Comparison of ENCODE assay signal across 22 cellular contexts in the genomic region with DNA sequence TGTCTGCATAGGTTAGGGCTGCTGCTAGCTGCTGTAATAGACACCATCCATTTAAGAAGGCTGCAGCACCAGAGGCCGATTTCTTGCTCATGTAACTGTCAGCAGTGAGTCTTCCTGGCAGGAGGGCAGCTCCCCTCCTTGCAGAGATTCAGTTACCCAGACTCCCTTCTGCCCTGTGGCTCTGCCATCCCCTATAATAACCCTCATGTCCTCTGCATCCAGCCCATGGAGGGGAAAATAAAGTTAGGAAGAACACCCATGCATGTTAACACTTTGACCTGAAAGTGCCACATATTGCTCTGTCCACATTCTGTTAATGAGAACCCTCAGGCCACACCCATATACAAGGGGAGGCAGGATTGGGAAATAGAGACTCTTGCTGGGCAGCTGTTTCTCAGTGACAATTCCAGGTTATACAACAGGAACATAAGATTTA. TPM values are rescaled to one million over a fixed set of nuclear protein-coding genes. Genes with fewer than 3 reads are reported as not detected.
DNase-seq lines count a peak whose midpoint lies in the region; ATAC-seq and TF ChIP-seq lines count a peak whose summit lies in the region.
"Had no signal": no experiment of that assay in that cellular context is flagged by ENCODE, and none has a peak within 500 bp of the region (broad histone marks: within the 10 kb centered on the region; RNA-seq: fewer than 3 reads in every experiment).

No MANE protein-coding gene starts in this region.

- peaks cover 21% of the 10 kb centered on the region for H3K36me3 Mint-ChIP-seq in MCF 10A (ENCODE audit: insufficient read depth, unreplicated experiment)
- peaks cover under 1% of the 10 kb centered on the region for H3K36me3 Mint-ChIP-seq in activated T-cell treated with anti-CD3 and anti-CD28 coated beads, Interleukin-2, amount 50 U/mL, for 4 hours (ENCODE audit: insufficient read depth)

- peaks cover 4% of the 10 kb centered on the region for H3K4me1 Mint-ChIP-seq in MCF 10A (ENCODE audit: insufficient read depth, unreplicated experiment)
- H3K4me1 Mint-ChIP-seq in activated T-cell treated with anti-CD3 and anti-CD28 coated beads, Interleukin-2, amount 50 U/mL, for 4 hours (ENCODE audit: low read depth): no peaks in the 10 kb centered on the region
- H3K4me1 Mint-ChIP-seq: activated naive CD8-positive, alpha-beta T cell treated with anti-CD3 and anti-CD28 coated beads, Interleukin-2, amount 50 U/mL, for 24 hours; memory B cell had no signal

- POLR2A ChIA-PET in MCF 10A (lab: Yijun Ruan, JAX): interaction anchor here (0.6 to 2.6 kb wide), 4 partner anchors 12 to 1670 kb away, joined by 3 to 8 read pairs (median 3); no protein-coding TSS in a partner anchor

- CTCF ChIA-PET in MCF 10A (lab: Yijun Ruan, JAX): interaction anchor here (1.4 kb wide), 1 partner anchor 133 kb away, joined by 3 read pairs; no protein-coding TSS in a partner anchor

- TF ChIP-seq CTCF in MCF 10A (IDR thresholded peaks at IDR 0.05; ENCODE audit: unreplicated experiment): no peak
- TF ChIP-seq CTCF in breast epithelium (IDR thresholded peaks at IDR 0.05): no peak
- no peak for TF ChIP-seq CTCF in lower lobe of right lung (IDR thresholded peaks at IDR 0.05)

- H3K27me3 ChIP-seq in breast epithelium (no peaks in the 10 kb centered on the region), SJCRH30 (no peaks in the 10 kb centered on the region), lower lobe of right lung (ENCODE audit: low read depth) (no peaks in the 10 kb centered on the region)

- DNase-seq in MCF 10A (ENCODE audit: unreplicated experiment) (peak; percentile 18), breast epithelium (ENCODE audit: low spot score in 2 of 2) (no peak), SJCRH30 (peak; percentile 33 to 57), lower lobe of right lung (no peak), DMS79 treated with DMSO at 0.1 percent for 48 hours (lab: John Stamatoyannopoulos, UW) (no peak), DMS153 treated with DMSO at 0.1 percent for 48 hours (lab: John Stamatoyannopoulos, UW; ENCODE audit: unreplicated experiment) (no peak), NCI-H1436 (lab: John Stamatoyannopoulos, UW) (no peak)
- DNase-seq in activated T-cell treated with anti-CD3 and anti-CD28 coated beads, Interleukin-2, amount 50 U/mL, for 4 hours: no peak
- DNase-seq: ACHN; activated CD8-positive, alpha-beta T cell treated with anti-CD3 and anti-CD28 coated beads, Interleukin-2, amount 10 ng/mL, durations not matched to agents 7 days and 5 days; activated naive CD8-positive, alpha-beta T cell treated with anti-CD3 and anti-CD28 coated beads, Interleukin-2, amount 50 U/mL, for 24 hours; CD4-positive, alpha-beta T cell; DND-41; natural killer cell; NCI-H1930; NCI-H510A; RPMI8226; WERI-Rb-1 had no signal

- no TSS peak for BruUV-seq in MCF 10A (replicated peaks; lab: Mats Ljungman, UMichigan)

- intact Hi-C loops in MCF 10A (cut with micrococcal nuclease): no loop called here
- intact Hi-C loops in breast epithelium (cut with DNase I; ENCODE audit: low total_unique reads): no loop called here
- intact Hi-C loops in lower lobe of right lung (cut with DNase I): no loop called here

- no peaks in the 10 kb centered on the region for H3K27me3 Mint-ChIP-seq in MCF 10A (ENCODE audit: insufficient read depth, unreplicated experiment)
- peaks cover 5% of the 10 kb centered on the region for H3K27me3 Mint-ChIP-seq in activated T-cell treated with anti-CD3 and anti-CD28 coated beads, Interleukin-2, amount 50 U/mL, for 4 hours (ENCODE audit: low read depth)

- H3K27ac Mint-ChIP-seq in MCF 10A (ENCODE audit: low read depth, unreplicated experiment): no peak overlapping the region
- H3K27ac Mint-ChIP-seq: activated CD8-positive, alpha-beta T cell treated with anti-CD3 and anti-CD28 coated beads, Interleukin-2, amount 10 ng/mL, durations not matched to agents 7 days and 5 days; activated naive CD8-positive, alpha-beta T cell treated with anti-CD3 and anti-CD28 coated beads, Interleukin-2, amount 50 U/mL, for 24 hours; activated T-helper 1 cell treated with anti-CD3 and anti-CD28 coated beads, Interleukin-12 subunit alpha, Interleukin-12 subunit beta, Interleukin-2, Interleukin-4 antibody, amounts not matched to agents 30 ng/mL and 10 ng/mL and 1 ng/mL, durations not matched to agents 14 hours and 24 hours and 36 hours; CD4-positive, alpha-beta T cell; memory B cell; natural killer cell; stimulated activated naive CD8-positive, alpha-beta T cell treated with anti-CD3 and anti-CD28 coated beads, Interleukin-15, Interleukin-2, amounts not matched to agents 100 ng/mL and 50 ng/mL, for 24 hours had no signal

- peak; percentile 56 to 65 for ATAC-seq in lower lobe of right lung
- no peak for ATAC-seq in activated T-cell treated with anti-CD3 and anti-CD28 coated beads, Interleukin-2, amount 50 U/mL, for 4 hours
- ATAC-seq: activated CD8-positive, alpha-beta T cell treated with anti-CD3 and anti-CD28 coated beads, Interleukin-2, amount 10 ng/mL, durations not matched to agents 7 days and 5 days; activated naive CD8-positive, alpha-beta T cell treated with anti-CD3 and anti-CD28 coated beads, Interleukin-2, amount 50 U/mL, for 24 hours; HCT116; natural killer cell had no signal

- H3K4me3 ChIP-seq in breast epithelium: no peak overlapping the region
- H3K4me3 ChIP-seq in SJCRH30: no peak overlapping the region
- H3K4me3 ChIP-seq in lower lobe of right lung: no peak overlapping the region

- H3K9me3 ChIP-seq in breast epithelium: no peaks in the 10 kb centered on the region
- H3K9me3 ChIP-seq in SJCRH30 (replicated peaks): no peaks in the 10 kb centered on the region; the same call in 1 of the 2 replicates
- peaks cover 13% of the 10 kb centered on the region for H3K9me3 ChIP-seq in lower lobe of right lung

- TF ChIP-seq POLR2A in breast epithelium (IDR thresholded peaks at IDR 0.05): no peak

- no peak overlapping the region for H3K27ac ChIP-seq in breast epithelium
- no peak overlapping the region for H3K27ac ChIP-seq in SJCRH30
- no peak overlapping the region for H3K27ac ChIP-seq in lower lobe of right lung
- H3K27ac ChIP-seq: WERI-Rb-1 had no signal

- no peak overlapping the region for H3K4me3 Mint-ChIP-seq in MCF 10A (ENCODE audit: unreplicated experiment)
- H3K4me3 Mint-ChIP-seq in activated T-cell treated with anti-CD3 and anti-CD28 coated beads, Interleukin-2, amount 50 U/mL, for 4 hours: no peak overlapping the region
- H3K4me3 Mint-ChIP-seq: activated CD8-positive, alpha-beta T cell treated with anti-CD3 and anti-CD28 coated beads, Interleukin-2, amount 10 ng/mL, durations not matched to agents 7 days and 5 days; activated naive CD8-positive, alpha-beta T cell treated with anti-CD3 and anti-CD28 coated beads, Interleukin-2, amount 50 U/mL, for 24 hours; activated T-helper 1 cell treated with anti-CD3 and anti-CD28 coated beads, Interleukin-12 subunit alpha, Interleukin-12 subunit beta, Interleukin-2, Interleukin-4 antibody, amounts not matched to agents 30 ng/mL and 10 ng/mL and 1 ng/mL, durations not matched to agents 14 hours and 24 hours and 36 hours; CD4-positive, alpha-beta T cell; memory B cell; natural killer cell; stimulated activated naive CD8-positive, alpha-beta T cell treated with anti-CD3 and anti-CD28 coated beads, Interleukin-15, Interleukin-2, amounts not matched to agents 100 ng/mL and 50 ng/mL, for 24 hours had no signal

- no peaks in the 10 kb centered on the region for H3K9me3 Mint-ChIP-seq in MCF 10A (ENCODE audit: unreplicated experiment)
- peaks cover 15% of the 10 kb centered on the region for H3K9me3 Mint-ChIP-seq in activated T-cell treated with anti-CD3 and anti-CD28 coated beads, Interleukin-2, amount 50 U/mL, for 4 hours

- no peaks in the 10 kb centered on the region for H3K36me3 ChIP-seq in breast epithelium
- no peaks in the 10 kb centered on the region; the same call in 1 of the 2 replicates for H3K36me3 ChIP-seq in SJCRH30
- peaks cover 7% of the 10 kb centered on the region for H3K36me3 ChIP-seq in lower lobe of right lung

- no peaks in the 10 kb centered on the region for H3K4me1 ChIP-seq in breast epithelium
- peaks cover 6% of the 10 kb centered on the region; the same call in 1 of the 2 replicates for H3K4me1 ChIP-seq in SJCRH30
- peaks cover 11% of the 10 kb centered on the region for H3K4me1 ChIP-seq in lower lobe of right lung

RNA-seq across cellular contexts. Expression of gene STBD1, which starts 5.4 kb away (rescaled TPM):
- total RNA-seq in MCF 10A (2022): 3.7 and 5.7 TPM in 2 replicates
- 10 to 100 TPM in 1 of 3 donors, 1 to 10 TPM in 2; 7.3 to 24.0 (median 8.8) TPM for total RNA-seq in breast epithelium
- total RNA-seq in SJCRH30 (2014; rRNA removed; shearing (Covaris generic)): 2.4 and 2.8 TPM in 2 replicates
- total RNA-seq in lower lobe of right lung: 5.5 TPM
- total RNA-seq in activated T-cell treated with anti-CD3 and anti-CD28 coated beads, Interleukin-2, amount 50 U/mL, for 4 hours: under 1 TPM; 0.23 to 0.52 (median 0.34) TPM

Comparison
In these comparisons a context has a peak if more than half of its experiments do, and no peak if none do; other contexts are left out.
1. DNase-seq: peak in MCF 10A (single experiment) and SJCRH30 (2 of 2); none in breast epithelium (0 of 2), lower lobe of right lung (single experiment), activated T-cell treated with anti-CD3 and anti-CD28 coated beads, Interleukin-2, amount 50 U/mL, for 4 hours (single experiment), DMS79 treated with DMSO at 0.1 percent for 48 hours (single experiment), DMS153 treated with DMSO at 0.1 percent for 48 hours (single experiment) and NCI-H1436 (single experiment).
2. ATAC-seq: peak in lower lobe of right lung (2 of 2); none in activated T-cell treated with anti-CD3 and anti-CD28 coated beads, Interleukin-2, amount 50 U/mL, for 4 hours (0 of 2).